8 cellular contexts compared by ENCODE assay signal in genomic region chr6:74409447-74409846, GRCh38.
DNase-seq lines count a peak whose midpoint lies in the region; ATAC-seq and TF ChIP-seq lines count a peak whose summit lies in the region.

No MANE protein-coding gene starts in this region.

- H3K27me3 ChIP-seq in CD8-positive, alpha-beta T cell (ENCODE audit: insufficient read depth, low read length): no peaks in the 10 kb centered on the region

- no peaks in the 10 kb centered on the region for H3K4me1 ChIP-seq in CD8-positive, alpha-beta T cell (ENCODE audit: insufficient read depth, low read length)

- H3K36me3 ChIP-seq in CD8-positive, alpha-beta T cell (ENCODE audit: insufficient read depth, low read length): no peaks in the 10 kb centered on the region

- H3K4me1 Mint-ChIP-seq in CD8-positive, alpha-beta T cell (ENCODE audit: low read depth): no peaks in the 10 kb centered on the region

- ATAC-seq in CD8-positive, alpha-beta T cell: no peak

- CTCF ChIA-PET in CD8-positive, alpha-beta T cell (lab: Charles Lee): no interaction called here

- POLR2A ChIA-PET in CD8-positive, alpha-beta T cell (lab: Charles Lee): no interaction called here

- intact Hi-C loops in CD8-positive, alpha-beta T cell (cut with DNase I, micrococcal nuclease): no loop called here

- peak; percentile 33 for TF ChIP-seq CTCF in GM10266 (IDR thresholded peaks at IDR 0.05; ENCODE audit: control insufficient read depth, insufficient read depth, low read depth, missing control alignments)
- no peak for TF ChIP-seq CTCF in CD8-positive, alpha-beta T cell (IDR thresholded peaks at IDR 0.05)

- H3K4me3 ChIP-seq in CD8-positive, alpha-beta T cell (ENCODE audit: low read depth, low read length): no peak overlapping the region

- no peaks in the 10 kb centered on the region for H3K9me3 ChIP-seq in CD8-positive, alpha-beta T cell (ENCODE audit: low read length)

- H3K27ac ChIP-seq in CD8-positive, alpha-beta T cell (ENCODE audit: low read depth, low read length): no peak overlapping the region

- DNase-seq in GM10266 (ENCODE audit: extremely low spot score): peak; percentile 1
- peak; percentile 81 for DNase-seq in HCEC 1CT
- DNase-seq in NCI-H1694 (lab: John Stamatoyannopoulos, UW): peak; percentile 18
- DNase-seq in fibroblast of peridontal ligament (ENCODE audit: extremely low read depth): peak; percentile 94
- DNase-seq in stromal cell of bone marrow (ENCODE audit: low read depth): peak; percentile 73
- no peak for DNase-seq in CD8-positive, alpha-beta T cell
- DNase-seq in NCI-H748 (lab: John Stamatoyannopoulos, UW; ENCODE audit: unreplicated experiment): no peak
- no peak for DNase-seq in NCI-H2081 treated with DMSO at 0.1 percent for 48 hours (lab: John Stamatoyannopoulos, UW)

- no peaks in the 10 kb centered on the region for H3K9me3 Mint-ChIP-seq in CD8-positive, alpha-beta T cell

- H3K27ac Mint-ChIP-seq in CD8-positive, alpha-beta T cell: no peak overlapping the region

- H3K27me3 Mint-ChIP-seq in CD8-positive, alpha-beta T cell (ENCODE audit: low read depth): no peaks in the 10 kb centered on the region

- H3K36me3 Mint-ChIP-seq in CD8-positive, alpha-beta T cell: no peaks in the 10 kb centered on the region

- H3K4me3 Mint-ChIP-seq in CD8-positive, alpha-beta T cell: no peak overlapping the region

Comparison
In these comparisons a context has a peak if more than half of its experiments do, and no peak if none do; other contexts are left out.
1. DNase-seq: peak in GM10266 (single experiment), HCEC 1CT (single experiment), NCI-H1694 (single experiment), fibroblast of peridontal ligament (single experiment) and stromal cell of bone marrow (single experiment); none in CD8-positive, alpha-beta T cell (0 of 7), NCI-H748 (single experiment) and NCI-H2081 treated with DMSO at 0.1 percent for 48 hours (single experiment).